19 cellular contexts compared by ENCODE assay signal in genomic region chr10:26554246-26554645, GRCh38.
DNase-seq lines count a peak whose midpoint lies in the region; ATAC-seq lines count a peak whose summit lies in the region.
"Had no signal": no experiment of that assay in that cellular context is flagged by ENCODE, and none has a peak within 500 bp of the region (broad histone marks: within the 10 kb centered on the region; RNA-seq: fewer than 3 reads in every experiment).

No MANE protein-coding gene starts in this region.

- peaks cover 3 to 32% (median 21%) of the 10 kb centered on the region in 5 donors for H3K36me3 ChIP-seq in subcutaneous abdominal adipose tissue (ENCODE audit: control insufficient read depth in 5 of 5, insufficient read depth in 5 of 5, low read length in 5 of 5)

- peak overlapping the region; percentile 86 for H3K27ac ChIP-seq in subcutaneous abdominal adipose tissue (ENCODE audit: low read depth, low read length)

- H3K27me3 ChIP-seq in subcutaneous abdominal adipose tissue (ENCODE audit: control insufficient read depth in 5 of 5, insufficient read depth in 4 of 5, low read length in 5 of 5), result no peaks in the 10 kb centered on the region

- peak overlapping the region; percentile 51 for H3K27ac Mint-ChIP-seq in activated T-cell treated with anti-CD3 and anti-CD28 coated beads, Interleukin-2, amount 50 U/mL, for 24 hours
- peak overlapping the region in 5 of 6 donors; percentile 21 to 67 (median 51) for H3K27ac Mint-ChIP-seq in naive B cell

- ATAC-seq in naive B cell (ENCODE audit: low read depth in 2 of 2), result no peak
- ATAC-seq in GM18861 (IDR thresholded peaks at IDR 0.05; ENCODE audit: unreplicated experiment), result no peak
- ATAC-seq in GM18868 (IDR thresholded peaks at IDR 0.05; ENCODE audit: unreplicated experiment), result no peak

- peaks cover 0 to 7% (median 4%) of the 10 kb centered on the region in 5 donors for H3K9me3 ChIP-seq in subcutaneous abdominal adipose tissue (ENCODE audit: control insufficient read depth in 5 of 5, low read length in 5 of 5)

- no peak overlapping the region for H3K4me3 ChIP-seq in subcutaneous abdominal adipose tissue (ENCODE audit: low read depth in 1 of 5, low read length in 5 of 5)

- H3K27me3 Mint-ChIP-seq in activated T-cell treated with anti-CD3 and anti-CD28 coated beads, Interleukin-2, amount 50 U/mL, for 24 hours, result no peaks in the 10 kb centered on the region
- no peaks in the 10 kb centered on the region for H3K27me3 Mint-ChIP-seq in naive B cell

- peaks cover 16% of the 10 kb centered on the region for H3K4me1 Mint-ChIP-seq in activated T-cell treated with anti-CD3 and anti-CD28 coated beads, Interleukin-2, amount 50 U/mL, for 24 hours (ENCODE audit: low read depth)
- peaks cover 3 to 15% (median 3%) of the 10 kb centered on the region in 3 donors for H3K4me1 Mint-ChIP-seq in naive B cell

- H3K4me3 Mint-ChIP-seq in activated T-cell treated with anti-CD3 and anti-CD28 coated beads, Interleukin-2, amount 50 U/mL, for 24 hours, result no peak overlapping the region
- no peak overlapping the region for H3K4me3 Mint-ChIP-seq in naive B cell

- peaks cover 81% of the 10 kb centered on the region for H3K36me3 Mint-ChIP-seq in activated T-cell treated with anti-CD3 and anti-CD28 coated beads, Interleukin-2, amount 50 U/mL, for 24 hours (ENCODE audit: low read depth)
- peaks cover 42 to 55% of the 10 kb centered on the region in 2 donors for H3K36me3 Mint-ChIP-seq in naive B cell

- peaks cover 7% of the 10 kb centered on the region for H3K9me3 Mint-ChIP-seq in activated T-cell treated with anti-CD3 and anti-CD28 coated beads, Interleukin-2, amount 50 U/mL, for 24 hours
- peaks cover 5 to 18% (median 16%) of the 10 kb centered on the region in 7 donors for H3K9me3 Mint-ChIP-seq in naive B cell

- peaks cover 0 to 32% (median 19%) of the 10 kb centered on the region in 5 donors for H3K4me1 ChIP-seq in subcutaneous abdominal adipose tissue (ENCODE audit: control insufficient read depth in 5 of 5, insufficient read depth in 5 of 5, low read length in 5 of 5)

- no peak overlapping the region for H3K9ac ChIP-seq in subcutaneous abdominal adipose tissue (ENCODE audit: low read length in 5 of 5)

- no peak for DNase-seq in activated T-cell treated with anti-CD3 and anti-CD28 coated beads, Interleukin-2, amount 50 U/mL, for 24 hours
- DNase-seq in activated T-cell treated with anti-CD3 and anti-CD28 coated beads, Interleukin-2, amount 50 U/mL, for 1 hour, result no peak
- DNase-seq in LHCN-M2 (ENCODE audit: low read depth), result peak; percentile 6
- DNase-seq in naive B cell, result no peak
- DNase-seq in NK-92 (lab: John Stamatoyannopoulos, UW; ENCODE audit: unreplicated experiment), result no peak
- DNase-seq: DMS79 treated with DMSO at 0.1 percent for 48 hours; GOT3; KBM-7; NCI-H1048; NCI-H1694; NCI-H2107; NCI-H345; NCI-H526 treated with DMSO at 0.1 percent for 48 hours; NK-92 treated with Interleukin-12 subunit alpha and Interleukin-12 subunit beta, amount 100 ng/mL, for 24 hours; OCI-M1; RPMI8226 had no signal
